7 cellular contexts compared by ENCODE assay signal in genomic region chr17:35610746-35611145, GRCh38. TPM values are rescaled to one million over a fixed set of nuclear protein-coding genes. Genes with fewer than 3 reads are reported as not detected.
"Had no signal": no experiment of that assay in that cellular context is flagged by ENCODE, and none has a peak within 500 bp of the region (broad histone marks: within the 10 kb centered on the region; RNA-seq: fewer than 3 reads in every experiment).

No MANE protein-coding gene starts in this region.

RNA-seq across cellular contexts. Expression of gene SLFN14, which starts 50.1 kb away (rescaled TPM):
- total RNA-seq: GM23248, H1, H4, H7, H9, HFFc6 had no signal
- polyA plus RNA-seq: GM23248, GM23338 had no signal
